ENCODE assay signal across 19 cellular contexts in the genomic region with DNA sequence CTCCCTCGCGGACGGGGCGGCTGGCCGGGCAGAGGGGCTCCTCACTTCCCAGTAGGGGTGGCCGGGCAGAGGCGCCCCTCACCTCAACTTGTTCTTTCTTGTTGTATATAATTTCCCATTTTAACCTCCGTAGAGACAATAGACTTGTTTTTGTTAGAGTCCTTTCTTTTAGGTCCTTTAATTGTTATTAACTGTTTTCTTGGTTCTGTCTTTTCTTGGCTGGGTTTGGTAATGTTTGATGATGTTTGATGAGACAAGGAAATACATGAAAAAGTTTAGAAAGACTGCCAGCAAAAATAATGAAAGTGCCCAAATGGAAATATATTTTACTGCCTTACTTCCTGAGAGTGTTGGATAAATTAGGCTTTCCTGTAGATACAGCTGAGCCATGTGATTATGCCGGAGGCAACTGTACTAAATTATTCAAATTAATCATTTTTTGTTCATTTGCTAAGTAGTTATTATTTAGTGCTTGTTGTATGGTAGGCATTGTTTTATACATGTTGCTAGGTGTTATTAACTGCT. TPM values are rescaled to one million over a fixed set of nuclear protein-coding genes. Genes with fewer than 3 reads are reported as not detected.
DNase-seq lines count a peak whose midpoint lies in the region; ATAC-seq, FAIRE-seq and TF ChIP-seq lines count a peak whose summit lies in the region.
"Had no signal": no experiment of that assay in that cellular context is flagged by ENCODE, and none has a peak within 500 bp of the region (broad histone marks: within the 10 kb centered on the region; RNA-seq: fewer than 3 reads in every experiment).

No MANE protein-coding gene starts in this region.

- POLR2A ChIA-PET in OCI-LY7 (lab: Charles Lee) = no interaction called here
- POLR2A ChIA-PET in endothelial cell of umbilical vein (lab: Charles Lee) = no interaction called here

- BruUV-seq in OCI-LY7 (replicated peaks; lab: Mats Ljungman, UMichigan) (no TSS peak), endothelial cell of umbilical vein (replicated peaks; lab: Mats Ljungman, UMichigan) (no TSS peak)

- H3K9ac ChIP-seq in endothelial cell of umbilical vein (replicated peaks; ENCODE audit: extremely low read depth, insufficient read depth, low read length) = no peak overlapping the region
- H3K9ac ChIP-seq: KMS-11 had no signal

- no peaks in the 10 kb centered on the region for H3K9me1 ChIP-seq in endothelial cell of umbilical vein (replicated peaks; ENCODE audit: control insufficient read depth, extremely low read depth, insufficient read depth, low read length)

- H3K9me3 Mint-ChIP-seq in CD4-positive, CD25-positive, alpha-beta regulatory T cell = no peaks in the 10 kb centered on the region
- H3K9me3 Mint-ChIP-seq: HFFc6 had no signal

- peaks cover 8 to 24% (median 16%) of the 10 kb centered on the region in 4 donors for H3K4me1 Mint-ChIP-seq in CD4-positive, CD25-positive, alpha-beta regulatory T cell

- H3K4me3 Mint-ChIP-seq in CD4-positive, CD25-positive, alpha-beta regulatory T cell = no peak overlapping the region
- H3K4me3 Mint-ChIP-seq: HFFc6 had no signal

- dilution Hi-C loops in endothelial cell of umbilical vein (cut with MboI; ENCODE audit: extremely low pct_ligation_motif_present, low sequenced_read_pairs) = no loop called here

- peaks cover 53% of the 10 kb centered on the region for H3K36me3 ChIP-seq in CD4-positive, CD25-positive, alpha-beta regulatory T cell (ENCODE audit: control insufficient read depth, insufficient read depth, low read length)
- H3K36me3 ChIP-seq in OCI-LY7 (ENCODE audit: insufficient read depth, low read length) = peaks cover 85% of the 10 kb centered on the region
- H3K36me3 ChIP-seq in endothelial cell of umbilical vein (ENCODE audit: control insufficient read depth in 2 of 2, extremely low read depth in 1 of 2, insufficient read depth in 2 of 2, low read length in 2 of 2) = peaks cover 4 to 6% of the 10 kb centered on the region in 2 experiments
- peaks cover 25% of the 10 kb centered on the region for H3K36me3 ChIP-seq in osteoblast (ENCODE audit: insufficient read depth, low read length)

- FAIRE-seq in endothelial cell of umbilical vein (lab: Jason Lieb, UNC) = peak; percentile 63
- FAIRE-seq: H54 had no signal

- no peaks in the 10 kb centered on the region for H3K27me3 ChIP-seq in CD4-positive, CD25-positive, alpha-beta regulatory T cell (ENCODE audit: control insufficient read depth, insufficient read depth, low read length)
- H3K27me3 ChIP-seq in endothelial cell of umbilical vein (ENCODE audit: control insufficient read depth in 2 of 2, insufficient read depth in 2 of 2, low read length in 2 of 2) (no peaks in the 10 kb centered on the region), osteoblast (ENCODE audit: insufficient read depth, low read length) (no peaks in the 10 kb centered on the region)

- no peaks in the 10 kb centered on the region for H3K9me2 ChIP-seq in OCI-LY7 (ENCODE audit: insufficient read depth, low read length)

- H3K4me2 ChIP-seq in OCI-LY7 (ENCODE audit: low read length) = peak overlapping the region; percentile 28; the same call in 1 of the 2 replicates
- H3K4me2 ChIP-seq in endothelial cell of umbilical vein (ENCODE audit: insufficient read depth, low read length) = peak overlapping the region; percentile 67
- no peak overlapping the region for H3K4me2 ChIP-seq in osteoblast (ENCODE audit: insufficient read depth, low read length)
- H3K4me2 ChIP-seq: KMS-11 had no signal

- H3K27ac ChIP-seq in CD4-positive, CD25-positive, alpha-beta regulatory T cell (ENCODE audit: insufficient read depth, low read length, poor library complexity, severe bottlenecking) = no peak overlapping the region
- H3K27ac ChIP-seq in OCI-LY7 (ENCODE audit: low read depth, low read length, poor library complexity, severe bottlenecking) = no peak overlapping the region
- no peak overlapping the region for H3K27ac ChIP-seq in endothelial cell of umbilical vein (ENCODE audit: insufficient read depth, low read depth, low read length)
- no peak overlapping the region for H3K27ac ChIP-seq in osteoblast (ENCODE audit: low read depth, low read length)
- H3K27ac ChIP-seq: KMS-11 had no signal

- intact Hi-C loops in OCI-LY7 (cut with micrococcal nuclease; ENCODE audit: unreplicated experiment) = no loop called here
- intact Hi-C loops in endothelial cell of umbilical vein (cut with micrococcal nuclease) = no loop called here
- intact Hi-C loops in Right ventricle myocardium inferior (cut with DNase I) = no loop called here

- CTCF ChIA-PET in OCI-LY7 (lab: Charles Lee; ENCODE audit: unreplicated experiment) = no interaction called here
- CTCF ChIA-PET in endothelial cell of umbilical vein (lab: Charles Lee) = no interaction called here

- DNase-seq in CD4-positive, CD25-positive, alpha-beta regulatory T cell = no peak
- no peak for DNase-seq in OCI-LY7 (ENCODE audit: low spot score)
- DNase-seq in endothelial cell of umbilical vein (ENCODE audit: low read depth, low spot score) = peak; percentile 87
- DNase-seq in osteoblast (ENCODE audit: insufficient read length, low spot score, missing footprints) = peak; percentile 56
- no peak for DNase-seq in GM19240 (ENCODE audit: insufficient read length, low spot score)
- DNase-seq in ureter (ENCODE audit: low spot score) = no peak
- no peak for DNase-seq in Right ventricle myocardium inferior (ENCODE audit: missing footprints)
- DNase-seq: ACHN, DMS153, HFFc6, NCI-H1417, NCI-H187 treated with DMSO at 0.1 percent for 48 hours, NCI-H2227 treated with DMSO at 0.1 percent for 48 hours, NCI-H524, NCI-H82 had no signal

- no peak for TF ChIP-seq POLR2A in endothelial cell of umbilical vein (IDR thresholded peaks at IDR 0.05; ENCODE audit: low read depth, low read length)

- no peaks in the 10 kb centered on the region for H3K4me1 ChIP-seq in CD4-positive, CD25-positive, alpha-beta regulatory T cell (ENCODE audit: control insufficient read depth, insufficient read depth, low read length, poor library complexity, severe bottlenecking)
- H3K4me1 ChIP-seq in OCI-LY7 (ENCODE audit: insufficient read depth, low read length, poor library complexity, severe bottlenecking) (peaks cover 15% of the 10 kb centered on the region), endothelial cell of umbilical vein (ENCODE audit: control insufficient read depth, extremely low read depth, insufficient read depth, low read length) (peaks cover 10% of the 10 kb centered on the region), osteoblast (ENCODE audit: insufficient read depth, low read length) (no peaks in the 10 kb centered on the region)

- H4K20me1 ChIP-seq in OCI-LY7 (ENCODE audit: insufficient read depth, low read length) (no peaks in the 10 kb centered on the region), endothelial cell of umbilical vein (replicated peaks; ENCODE audit: control insufficient read depth, extremely low read depth, insufficient read depth, low read length) (no peaks in the 10 kb centered on the region), osteoblast (ENCODE audit: insufficient read depth, low read length) (no peaks in the 10 kb centered on the region)

- H3K79me2 ChIP-seq in OCI-LY7 (ENCODE audit: insufficient read depth, low read depth, low read length) (no peaks in the 10 kb centered on the region), endothelial cell of umbilical vein (ENCODE audit: control insufficient read depth, insufficient read depth, low read length) (no peaks in the 10 kb centered on the region), osteoblast (ENCODE audit: insufficient read depth, low read length) (no peaks in the 10 kb centered on the region)

- peaks cover 45% of the 10 kb centered on the region for H3K36me3 Mint-ChIP-seq in CD4-positive, CD25-positive, alpha-beta regulatory T cell

- no peaks in the 10 kb centered on the region for H3K9me3 ChIP-seq in CD4-positive, CD25-positive, alpha-beta regulatory T cell (ENCODE audit: control insufficient read depth in 2 of 2, low read length in 2 of 2)
- H3K9me3 ChIP-seq in OCI-LY7 (ENCODE audit: low read length) (no peaks in the 10 kb centered on the region), endothelial cell of umbilical vein (replicated peaks; ENCODE audit: control insufficient read depth, insufficient read depth, low read length) (no peaks in the 10 kb centered on the region), osteoblast (ENCODE audit: low read depth, low read length) (no peaks in the 10 kb centered on the region)

- H3K4me3 ChIP-seq in CD4-positive, CD25-positive, alpha-beta regulatory T cell (ENCODE audit: low read depth, low read length) = no peak overlapping the region
- H3K4me3 ChIP-seq in OCI-LY7 (ENCODE audit: low read depth, low read length, poor library complexity, severe bottlenecking) = no peak overlapping the region
- H3K4me3 ChIP-seq in endothelial cell of umbilical vein (replicated peaks in 1 of 3; ENCODE audit: insufficient read depth in 1 of 3, low read depth in 1 of 3, low read length in 3 of 3) = peak overlapping the region in 1 of 3 experiments; percentile 61
- no peak overlapping the region for H3K4me3 ChIP-seq in osteoblast (ENCODE audit: insufficient read depth, low read length)

- no peak for ATAC-seq in CD4-positive, CD25-positive, alpha-beta regulatory T cell (ENCODE audit: low read depth in 2 of 2)
- ATAC-seq in HG03139 (IDR thresholded peaks at IDR 0.05; ENCODE audit: unreplicated experiment) (no peak), Right ventricle myocardium inferior (no peak)
- ATAC-seq: Panc1 had no signal

- H2AFZ ChIP-seq in OCI-LY7 (ENCODE audit: low read length) (no peak overlapping the region), endothelial cell of umbilical vein (ENCODE audit: low read depth, low read length) (no peak overlapping the region), osteoblast (ENCODE audit: low read length) (no peak overlapping the region)

- TF ChIP-seq CTCF in OCI-LY7 (conservative IDR thresholded peaks at IDR 0.05; ENCODE audit: low read length) = no peak
- no peak for TF ChIP-seq CTCF in endothelial cell of umbilical vein (IDR thresholded peaks at IDR 0.05; ENCODE audit: extremely low read depth in 1 of 2, insufficient read depth in 1 of 2, low read depth in 1 of 2, low read length in 2 of 2)
- TF ChIP-seq CTCF in osteoblast (IDR thresholded peaks at IDR 0.05; ENCODE audit: extremely low read depth, low read depth, low read length) = no peak

- H3K27ac Mint-ChIP-seq in CD4-positive, CD25-positive, alpha-beta regulatory T cell = peak overlapping the region in 2 of 3 donors; percentile 21 to 29
- H3K27ac Mint-ChIP-seq: HFFc6 had no signal

- no peaks in the 10 kb centered on the region for H3K27me3 Mint-ChIP-seq in CD4-positive, CD25-positive, alpha-beta regulatory T cell

RNA-seq across cellular contexts. Expression of a gene that starts 30.9 kb away (rescaled TPM):
- total RNA-seq in CD4-positive, CD25-positive, alpha-beta regulatory T cell = 41.5 TPM
- 10 to 100 TPM; 45.3 to 59.5 (median 47.4) TPM for polyA plus RNA-seq in CD4-positive, CD25-positive, alpha-beta regulatory T cell
- 59.3 and 73.5 TPM in 2 replicates for total RNA-seq in OCI-LY7 (2014; rRNA removed; shearing (Covaris generic))
- total RNA-seq in OCI-LY7 (2022) (90.2 and 91.9 TPM in 2 replicates), endothelial cell of umbilical vein (34.6 and 38.5 TPM in 2 replicates), osteoblast (23.9 and 25.6 TPM in 2 replicates), ureter (40.7 TPM), Right ventricle myocardium inferior (15.9 TPM)
- polyA plus RNA-seq in endothelial cell of umbilical vein = 12.8 and 22.2 TPM in 2 replicates
- polyA plus RNA-seq in endothelial cell of umbilical vein (2011; cell fraction: cytosol; rRNA removed) = 22.1 and 25.4 TPM in 2 replicates
- polyA plus RNA-seq in endothelial cell of umbilical vein (2011; cell fraction: nucleus; rRNA removed) = 24.0 and 32.0 TPM in 2 replicates
- 20.8 and 35.5 TPM in 2 replicates for polyA plus RNA-seq in endothelial cell of umbilical vein (2012)
- polyA minus RNA-seq in endothelial cell of umbilical vein = 21.2 and 23.0 TPM in 2 replicates
- polyA minus RNA-seq in endothelial cell of umbilical vein (2011; cell fraction: cytosol; rRNA and poly(A)+ RNA removed) = 22.3 TPM
- 16.4 and 21.3 TPM in 2 replicates for polyA minus RNA-seq in endothelial cell of umbilical vein (2011; cell fraction: nucleus; rRNA and poly(A)+ RNA removed)

Comparison
In these comparisons a context has a peak if more than half of its experiments do, and no peak if none do; other contexts are left out.
1. DNase-seq: peak in endothelial cell of umbilical vein (single experiment) and osteoblast (single experiment); none in CD4-positive, CD25-positive, alpha-beta regulatory T cell (0 of 3), OCI-LY7 (single experiment), GM19240 (single experiment), ureter (single experiment) and Right ventricle myocardium inferior (single experiment).